Comparison of ENCODE assay signal across 8 cellular contexts in the genomic region with DNA sequence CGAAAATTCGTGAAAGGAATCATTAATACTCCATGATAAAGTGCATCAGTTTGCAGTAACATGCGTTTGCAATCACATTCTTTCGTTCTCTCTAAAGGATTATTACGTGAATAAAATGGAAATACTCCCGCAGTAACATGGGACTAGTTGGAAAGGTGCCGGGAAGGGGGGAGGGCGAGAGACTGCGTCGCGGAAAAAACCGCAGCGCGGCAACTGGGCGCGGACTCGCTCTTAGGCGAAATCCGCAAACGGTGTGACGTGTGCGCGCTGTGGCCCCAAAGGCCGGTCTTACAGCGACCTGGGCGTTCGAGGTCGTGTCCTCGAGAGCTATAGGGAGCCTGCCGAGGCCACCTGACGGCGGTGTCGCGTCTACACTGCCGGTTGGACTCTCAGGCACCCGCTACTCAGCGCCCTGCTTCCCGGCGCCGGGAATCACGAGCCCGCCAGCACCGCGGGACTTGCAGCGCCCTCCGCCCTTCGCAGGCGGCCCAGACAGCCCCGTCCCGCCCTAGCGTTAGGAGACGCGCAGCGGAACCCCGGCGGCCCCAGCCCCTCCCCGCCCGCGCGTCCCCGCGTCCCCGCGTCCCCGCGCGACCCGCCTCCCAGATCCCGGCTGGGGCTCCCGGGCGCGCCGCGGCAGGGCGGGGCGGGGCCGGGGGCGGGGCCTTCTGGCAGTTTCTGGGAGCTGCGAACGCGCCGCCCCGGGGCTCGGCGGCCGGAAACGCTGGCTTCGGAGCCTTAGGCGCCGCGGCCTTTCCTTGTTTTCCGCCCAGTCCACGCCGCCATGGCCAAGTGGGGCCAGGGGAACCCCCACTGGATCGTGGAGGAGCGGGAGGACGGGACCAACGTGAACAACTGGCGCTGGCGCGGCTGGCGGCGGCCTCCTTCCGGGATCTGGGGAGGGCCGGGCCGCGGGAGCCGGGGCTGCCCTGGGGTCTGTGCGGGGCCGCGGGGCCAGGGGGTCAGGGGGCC. TPM values are rescaled to one million over a fixed set of nuclear protein-coding genes. Genes with fewer than 3 reads are reported as not detected.
DNase-seq lines count a peak whose midpoint lies in the region; ATAC-seq and TF ChIP-seq lines count a peak whose summit lies in the region.

No MANE protein-coding gene starts in this region.

- H3K36me3 ChIP-seq in Caco-2 (ENCODE audit: control insufficient read depth, insufficient read depth, low read length), result no peaks in the 10 kb centered on the region

- CTCF ChIA-PET in Caco-2 (lab: Charles Lee), result interaction anchor here (1.3 kb wide), 1 partner anchor 42 kb away, joined by 6 read pairs; no protein-coding TSS in a partner anchor

- H3K4me1 ChIP-seq in Caco-2, result peaks cover 16% of the 10 kb centered on the region; the same call in 1 of the 2 replicates

- H3K36me3 Mint-ChIP-seq in Caco-2 (ENCODE audit: insufficient read depth, unreplicated experiment) (peaks cover 27% of the 10 kb centered on the region), memory B cell (peaks cover 3% of the 10 kb centered on the region)

- intact Hi-C loops in Caco-2 (cut with micrococcal nuclease; ENCODE audit: unreplicated experiment), result loop anchor here (1.0 to 5.0 kb wide), 5 partner anchors 42 to 360 kb away; partner anchors contain the start of genes PEX13, PUS10, REL and SANBR

- peak; percentile 96 to 97 for DNase-seq in Caco-2
- peak; percentile 94 for DNase-seq in HT-29 (ENCODE audit: low spot score)
- DNase-seq in NK-92 (lab: John Stamatoyannopoulos, UW; ENCODE audit: unreplicated experiment), result peak; percentile 50
- peak; percentile 96 for DNase-seq in activated CD8-positive, alpha-beta memory T cell treated with anti-CD3 and anti-CD28 coated beads for 24 hours
- peak; percentile 88 for DNase-seq in effector CD8-positive, alpha-beta T cell (lab: John Stamatoyannopoulos, UW)
- peak; percentile 83 for DNase-seq in memory B cell (ENCODE audit: low spot score in 2 of 2)
- DNase-seq in stimulated activated CD8-positive, alpha-beta memory T cell treated with anti-CD3 and anti-CD28 coated beads, Interleukin-12 subunit alpha, Interleukin-12 subunit beta, amount 100 ng/mL, for 1 hour (ENCODE audit: low read depth), result peak; percentile 86

- H3K27ac Mint-ChIP-seq in Caco-2 (ENCODE audit: unreplicated experiment) (peak overlapping the region; percentile 80), memory B cell (peak overlapping the region; percentile 94)

- no peaks in the 10 kb centered on the region for H3K27me3 ChIP-seq in Caco-2 (replicated peaks; ENCODE audit: control insufficient read depth, insufficient read depth, low read length)

- H3K4me1 Mint-ChIP-seq in Caco-2 (ENCODE audit: low read depth, unreplicated experiment) (peaks cover 16% of the 10 kb centered on the region), memory B cell (peaks cover 41% of the 10 kb centered on the region)

- H3K9me3 Mint-ChIP-seq in Caco-2 (ENCODE audit: unreplicated experiment) (no peaks in the 10 kb centered on the region), memory B cell (no peaks in the 10 kb centered on the region)

- H3K4me3 Mint-ChIP-seq in Caco-2 (ENCODE audit: unreplicated experiment), result peak overlapping the region; percentile 83
- H3K4me3 Mint-ChIP-seq in memory B cell, result peak overlapping the region; percentile 96

- POLR2A ChIA-PET in Caco-2 (lab: Charles Lee), result interaction anchor here (0.6 to 1.0 kb wide), 5 partner anchors 21 to 575 kb away, joined by 3 to 7 read pairs (median 3); no protein-coding TSS in a partner anchor

- H3K27me3 Mint-ChIP-seq in Caco-2 (ENCODE audit: insufficient read depth, unreplicated experiment), result no peaks in the 10 kb centered on the region
- no peaks in the 10 kb centered on the region for H3K27me3 Mint-ChIP-seq in memory B cell

- BruUV-seq in Caco-2 (replicated peaks; lab: Mats Ljungman, UMichigan), result no TSS peak

- H3K4me3 ChIP-seq in Caco-2 (ENCODE audit: low read depth, low read length), result peak overlapping the region; percentile 82

- H3K9me3 ChIP-seq in Caco-2, result no peaks in the 10 kb centered on the region

- peak in 1 of 2 experiments; percentile 13 for TF ChIP-seq CTCF in Caco-2 (IDR thresholded peaks at IDR 0.05; ENCODE audit: insufficient read depth in 1 of 2, low read depth in 1 of 2, low read length in 1 of 2, severe bottlenecking in 1 of 2, unreplicated experiment in 1 of 2)

- ATAC-seq in GM21360 (IDR thresholded peaks at IDR 0.05; ENCODE audit: unreplicated experiment) (peak; percentile 83), memory B cell (ENCODE audit: low read depth) (peak; percentile 88)

RNA-seq across cellular contexts. Expression of gene C2orf74, which starts 15.1 kb away (rescaled TPM):
- not detected in 2 replicates for total RNA-seq in Caco-2 (2022)
- total RNA-seq in HT-29 (2014; rRNA removed; shearing (Covaris generic)), result not detected in 2 replicates

Comparison
In these comparisons a context has a peak if more than half of its experiments do, and no peak if none do; other contexts are left out.
1. Peak in every context shown above with its lines: DNase-seq, ATAC-seq and H3K4me3 ChIP-seq.